22 cellular contexts compared by ENCODE assay signal in the genomic region with DNA sequence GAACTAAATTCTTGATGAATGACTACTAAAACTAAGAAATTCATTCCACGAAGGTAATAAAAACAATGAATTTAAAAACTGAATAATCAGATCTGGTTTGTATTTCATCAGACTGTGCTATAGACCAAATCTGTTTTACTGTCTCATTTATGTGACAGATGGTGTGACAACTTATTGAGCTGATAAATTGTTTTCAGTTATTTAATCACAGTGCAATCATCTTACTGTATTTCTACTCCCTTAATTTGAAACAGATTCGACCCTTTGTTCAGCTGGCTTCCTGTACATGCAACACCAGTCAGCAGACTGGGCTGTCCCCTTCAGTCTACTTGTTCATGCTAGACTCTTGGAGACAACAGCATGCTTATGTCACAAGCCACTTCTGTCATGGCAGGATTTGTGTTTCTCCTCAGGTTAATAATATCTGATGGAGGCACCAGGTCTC.
A peak's percentile ranks its signal among the peaks of the same experiment; 100 is the strongest.
DNase-seq lines count a peak whose midpoint lies in the region; ATAC-seq and TF ChIP-seq lines count a peak whose summit lies in the region.
"Had no signal": no experiment of that assay in that cellular context is flagged by ENCODE, and none has a peak within 500 bp of the region (broad histone marks: within the 10 kb centered on the region; RNA-seq: fewer than 3 reads in every experiment).

No MANE protein-coding gene starts in this region.

- H3K27ac ChIP-seq in RWPE1, result no peak overlapping the region
- H3K27ac ChIP-seq: foreskin keratinocyte, Peyer's patch, stomach, WERI-Rb-1 had no signal

- CTCF ChIA-PET in RWPE1 (lab: Yijun Ruan, JAX), result no interaction called here

- H3K4me3 Mint-ChIP-seq in stimulated activated naive B cell treated with anti-CD40 and anti-IgM and Interleukin-4, amounts not matched to agents 10 μg/mL and 1 μg/mL and 100 μg/mL, for 72 hours, result no peak overlapping the region
- H3K4me3 Mint-ChIP-seq: activated CD8-positive, alpha-beta T cell treated with anti-CD3 and anti-CD28 coated beads, Interleukin-2, amount 10 ng/mL, durations not matched to agents 7 days and 5 days; B cell; T-helper 17 cell had no signal

- POLR2A ChIA-PET in RWPE1 (lab: Yijun Ruan, JAX; ENCODE audit: low non-redundant PET), result no interaction called here

- H3K36me3 Mint-ChIP-seq in stimulated activated naive B cell treated with anti-CD40 and anti-IgM and Interleukin-4, amounts not matched to agents 10 μg/mL and 1 μg/mL and 100 μg/mL, for 72 hours, result no peaks in the 10 kb centered on the region

- H3K4me3 ChIP-seq in AG09309 (ENCODE audit: control insufficient read depth, low read depth, low read length) (no peak overlapping the region), foreskin fibroblast (ENCODE audit: low read depth in 1 of 2, low read length in 2 of 2) (no peak overlapping the region)
- H3K4me3 ChIP-seq: Peyer's patch, stomach had no signal

- DNase-seq in AG09309 (ENCODE audit: low read depth) (peak; percentile 74), HCEC 1CT (peak; percentile 33), foreskin fibroblast (peak; percentile 67 to 85), amniotic stem cell (lab: John Stamatoyannopoulos, UW) (no peak), RWPE1 (ENCODE audit: low spot score) (no peak)
- no peak for DNase-seq in activated CD4-positive, alpha-beta T cell treated with anti-CD3 and anti-CD28 coated beads for 1 hour
- no peak for DNase-seq in stimulated activated naive B cell treated with anti-CD40 and anti-IgM and Interleukin-4, amounts not matched to agents 10 μg/mL and 1 μg/mL and 100 μg/mL, for 72 hours
- DNase-seq: activated CD8-positive, alpha-beta T cell treated with anti-CD3 and anti-CD28 coated beads, Interleukin-2, amount 10 ng/mL, durations not matched to agents 7 days and 5 days; central memory CD4-positive, alpha-beta T cell; effector memory CD4-positive, alpha-beta T cell; foreskin keratinocyte; MV-4-11; NCI-H2081; NCI-H526 treated with DMSO at 0.1 percent for 48 hours; Peyer's patch; right cardiac atrium; stimulated activated CD4-positive, alpha-beta T cell treated with anti-CD3 and anti-CD28 coated beads, Interleukin-1b, Interleukin-23, amount 100 ng/mL, for 48 hours; stomach; T-helper 17 cell; WERI-Rb-1 had no signal

- H3K9me3 Mint-ChIP-seq in stimulated activated naive B cell treated with anti-CD40 and anti-IgM and Interleukin-4, amounts not matched to agents 10 μg/mL and 1 μg/mL and 100 μg/mL, for 72 hours, result no peaks in the 10 kb centered on the region

- no peak overlapping the region for H3K27ac Mint-ChIP-seq in stimulated activated naive B cell treated with anti-CD40 and anti-IgM and Interleukin-4, amounts not matched to agents 10 μg/mL and 1 μg/mL and 100 μg/mL, for 72 hours
- H3K27ac Mint-ChIP-seq: activated CD8-positive, alpha-beta T cell treated with anti-CD3 and anti-CD28 coated beads, Interleukin-2, amount 10 ng/mL, durations not matched to agents 7 days and 5 days; B cell; T-helper 17 cell had no signal

- TF ChIP-seq CTCF in AG09309 (IDR thresholded peaks at IDR 0.05; ENCODE audit: control insufficient read depth, insufficient read depth, low read depth, low read length, missing control alignments) (no peak), foreskin fibroblast (IDR thresholded peaks at IDR 0.05; ENCODE audit: low read depth, low read length) (no peak), RWPE1 (conservative IDR thresholded peaks at IDR 0.05; ENCODE audit: low read depth) (no peak)

- H3K27me3 Mint-ChIP-seq in stimulated activated naive B cell treated with anti-CD40 and anti-IgM and Interleukin-4, amounts not matched to agents 10 μg/mL and 1 μg/mL and 100 μg/mL, for 72 hours, result no peaks in the 10 kb centered on the region
- H3K27me3 Mint-ChIP-seq: B cell, T-helper 17 cell had no signal

- peak; percentile 92 for ATAC-seq in SK-N-SH treated with all-trans-retinoic acid at 6 μM for 48 hours
- no peak for ATAC-seq in stimulated activated naive B cell treated with anti-CD40 and anti-IgM and Interleukin-4, amounts not matched to agents 10 μg/mL and 1 μg/mL and 100 μg/mL, for 72 hours (replicated peaks)
- ATAC-seq: activated CD8-positive, alpha-beta T cell treated with anti-CD3 and anti-CD28 coated beads, Interleukin-2, amount 10 ng/mL, durations not matched to agents 7 days and 5 days; foreskin keratinocyte; right cardiac atrium; T-helper 17 cell had no signal

- no peaks in the 10 kb centered on the region for H3K4me1 Mint-ChIP-seq in stimulated activated naive B cell treated with anti-CD40 and anti-IgM and Interleukin-4, amounts not matched to agents 10 μg/mL and 1 μg/mL and 100 μg/mL, for 72 hours
- H3K4me1 Mint-ChIP-seq: B cell, T-helper 17 cell had no signal

TF ChIP-seq in SK-N-SH treated with all-trans-retinoic acid at 6 μM for 48 hours, 23 proteins besides CTCF, POLR2A, EP300 and RAD21 (continues in another document):
- 0 out of 2 replicates have a peak, but pooled peaks have one; percentile 53 for TF ChIP-seq ZNF565 (CRISPR knock-in tag; conservative IDR thresholded peaks at IDR 0.05; ENCODE audit: low read depth)
- TF ChIP-seq, protein P1, sequence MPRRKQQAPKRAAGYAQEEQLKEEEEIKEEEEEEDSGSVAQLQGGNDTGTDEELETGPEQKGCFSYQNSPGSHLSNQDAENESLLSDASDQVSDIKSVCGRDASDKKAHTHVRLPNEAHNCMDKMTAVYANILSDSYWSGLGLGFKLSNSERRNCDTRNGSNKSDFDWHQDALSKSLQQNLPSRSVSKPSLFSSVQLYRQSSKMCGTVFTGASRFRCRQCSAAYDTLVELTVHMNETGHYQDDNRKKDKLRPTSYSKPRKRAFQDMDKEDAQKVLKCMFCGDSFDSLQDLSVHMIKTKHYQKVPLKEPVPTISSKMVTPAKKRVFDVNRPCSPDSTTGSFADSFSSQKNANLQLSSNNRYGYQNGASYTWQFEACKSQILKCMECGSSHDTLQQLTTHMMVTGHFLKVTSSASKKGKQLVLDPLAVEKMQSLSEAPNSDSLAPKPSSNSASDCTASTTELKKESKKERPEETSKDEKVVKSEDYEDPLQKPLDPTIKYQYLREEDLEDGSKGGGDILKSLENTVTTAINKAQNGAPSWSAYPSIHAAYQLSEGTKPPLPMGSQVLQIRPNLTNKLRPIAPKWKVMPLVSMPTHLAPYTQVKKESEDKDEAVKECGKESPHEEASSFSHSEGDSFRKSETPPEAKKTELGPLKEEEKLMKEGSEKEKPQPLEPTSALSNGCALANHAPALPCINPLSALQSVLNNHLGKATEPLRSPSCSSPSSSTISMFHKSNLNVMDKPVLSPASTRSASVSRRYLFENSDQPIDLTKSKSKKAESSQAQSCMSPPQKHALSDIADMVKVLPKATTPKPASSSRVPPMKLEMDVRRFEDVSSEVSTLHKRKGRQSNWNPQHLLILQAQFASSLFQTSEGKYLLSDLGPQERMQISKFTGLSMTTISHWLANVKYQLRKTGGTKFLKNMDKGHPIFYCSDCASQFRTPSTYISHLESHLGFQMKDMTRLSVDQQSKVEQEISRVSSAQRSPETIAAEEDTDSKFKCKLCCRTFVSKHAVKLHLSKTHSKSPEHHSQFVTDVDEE (CRISPR knock-in tag; IDR thresholded peaks at IDR 0.05), result peak; percentile 94
- 0 out of 2 replicates have a peak, but pooled peaks have one; percentile 19 for TF ChIP-seq SNAI2 (CRISPR knock-in tag; IDR thresholded peaks at IDR 0.05)
- peak; percentile 23 for TF ChIP-seq ZNF8 (CRISPR knock-in tag; IDR thresholded peaks at IDR 0.05)
- TF ChIP-seq, protein P2, sequence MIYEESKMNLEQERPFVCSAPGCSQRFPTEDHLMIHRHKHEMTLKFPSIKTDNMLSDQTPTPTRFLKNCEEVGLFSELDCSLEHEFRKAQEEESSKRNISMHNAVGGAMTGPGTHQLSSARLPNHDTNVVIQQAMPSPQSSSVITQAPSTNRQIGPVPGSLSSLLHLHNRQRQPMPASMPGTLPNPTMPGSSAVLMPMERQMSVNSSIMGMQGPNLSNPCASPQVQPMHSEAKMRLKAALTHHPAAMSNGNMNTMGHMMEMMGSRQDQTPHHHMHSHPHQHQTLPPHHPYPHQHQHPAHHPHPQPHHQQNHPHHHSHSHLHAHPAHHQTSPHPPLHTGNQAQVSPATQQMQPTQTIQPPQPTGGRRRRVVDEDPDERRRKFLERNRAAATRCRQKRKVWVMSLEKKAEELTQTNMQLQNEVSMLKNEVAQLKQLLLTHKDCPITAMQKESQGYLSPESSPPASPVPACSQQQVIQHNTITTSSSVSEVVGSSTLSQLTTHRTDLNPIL (CRISPR knock-in tag; IDR thresholded peaks at IDR 0.05; ENCODE audit: low read depth), result 0 out of 2 replicates have a peak, but pooled peaks have one; percentile 70
- TF ChIP-seq BACH2 (CRISPR knock-in tag; IDR thresholded peaks at IDR 0.05; ENCODE audit: borderline replicate concordance), result no peak
- TF ChIP-seq, protein P3, sequence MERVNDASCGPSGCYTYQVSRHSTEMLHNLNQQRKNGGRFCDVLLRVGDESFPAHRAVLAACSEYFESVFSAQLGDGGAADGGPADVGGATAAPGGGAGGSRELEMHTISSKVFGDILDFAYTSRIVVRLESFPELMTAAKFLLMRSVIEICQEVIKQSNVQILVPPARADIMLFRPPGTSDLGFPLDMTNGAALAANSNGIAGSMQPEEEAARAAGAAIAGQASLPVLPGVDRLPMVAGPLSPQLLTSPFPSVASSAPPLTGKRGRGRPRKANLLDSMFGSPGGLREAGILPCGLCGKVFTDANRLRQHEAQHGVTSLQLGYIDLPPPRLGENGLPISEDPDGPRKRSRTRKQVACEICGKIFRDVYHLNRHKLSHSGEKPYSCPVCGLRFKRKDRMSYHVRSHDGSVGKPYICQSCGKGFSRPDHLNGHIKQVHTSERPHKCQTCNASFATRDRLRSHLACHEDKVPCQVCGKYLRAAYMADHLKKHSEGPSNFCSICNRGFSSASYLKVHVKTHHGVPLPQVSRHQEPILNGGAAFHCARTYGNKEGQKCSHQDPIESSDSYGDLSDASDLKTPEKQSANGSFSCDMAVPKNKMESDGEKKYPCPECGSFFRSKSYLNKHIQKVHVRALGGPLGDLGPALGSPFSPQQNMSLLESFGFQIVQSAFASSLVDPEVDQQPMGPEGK (CRISPR knock-in tag; IDR thresholded peaks at IDR 0.05; ENCODE audit: borderline replicate concordance), result 0 out of 2 replicates have a peak, but pooled peaks have one; percentile 61
- peak; percentile 96 for TF ChIP-seq TCF4 (CRISPR knock-in tag; IDR thresholded peaks at IDR 0.05; ENCODE audit: borderline replicate concordance)
- no peak for TF ChIP-seq ARNTL (CRISPR knock-in tag; IDR thresholded peaks at IDR 0.05; ENCODE audit: borderline replicate concordance, low read depth)
- TF ChIP-seq TOX (CRISPR knock-in tag; IDR thresholded peaks at IDR 0.05; ENCODE audit: borderline replicate concordance), result peak; percentile 42; the same call in 1 of the 2 replicates
- TF ChIP-seq ZNF70 (CRISPR knock-in tag; IDR thresholded peaks at IDR 0.05), result 0 out of 2 replicates have a peak, but pooled peaks have one; percentile 27

Comparison
In these comparisons a context has a peak if more than half of its experiments do, and no peak if none do; other contexts are left out.
1. DNase-seq: peak in AG09309 (single experiment), HCEC 1CT (single experiment) and foreskin fibroblast (2 of 2); none in activated CD4-positive, alpha-beta T cell treated with anti-CD3 and anti-CD28 coated beads for 1 hour (single experiment), stimulated activated naive B cell treated with anti-CD40 and anti-IgM and Interleukin-4, amounts not matched to agents 10 μg/mL and 1 μg/mL and 100 μg/mL, for 72 hours (single experiment), amniotic stem cell (single experiment) and RWPE1 (single experiment).